ENCODE assay signal across 24 cellular contexts in the genomic region with DNA sequence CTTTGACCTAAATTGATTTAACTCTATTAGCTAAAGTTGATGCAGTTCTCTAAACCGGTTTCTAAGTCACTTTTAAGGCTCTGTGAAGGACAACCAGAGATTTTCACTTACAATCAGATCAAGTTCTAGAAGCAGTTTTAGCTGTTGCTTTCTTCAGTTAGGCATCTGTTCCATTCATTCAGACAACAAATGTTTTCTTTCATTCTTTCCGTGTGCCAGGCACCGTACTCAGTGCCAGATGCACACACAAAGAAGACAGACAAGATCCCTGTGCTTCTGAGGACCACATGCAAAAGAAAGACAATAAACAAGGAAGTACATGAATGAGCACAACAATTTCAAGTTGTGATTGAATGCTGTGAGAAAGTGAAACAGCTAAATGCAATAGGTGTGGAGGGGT.
"Had no signal": no experiment of that assay in that cellular context is flagged by ENCODE, and none has a peak within 500 bp of the region (broad histone marks: within the 10 kb centered on the region; RNA-seq: fewer than 3 reads in every experiment).

No MANE protein-coding gene starts in this region.

- DNase-seq: activated CD4-positive, alpha-beta memory T cell treated with anti-CD3 and anti-CD28 coated beads for 36 hours; activated effector memory CD4-positive, alpha-beta T cell treated with Interleukin-2 at 50 U/mL for 16 hours; activated naive CD4-positive, alpha-beta T cell treated with anti-CD3 and anti-CD28 coated beads for 36 hours; activated naive CD8-positive, alpha-beta T cell treated with anti-CD3 and anti-CD28 coated beads, Interleukin-2, amount 10 ng/mL, durations not matched to agents 7 days and 5 days; activated T-cell treated with anti-CD3 and anti-CD28 coated beads, Interleukin-2, amount 50 U/mL, for 72 hours; amniotic stem cell; dermis blood vessel endothelial cell; effector memory CD4-positive, alpha-beta T cell; left ventricle myocardium superior; mammary epithelial cell; mucosa of descending colon; naive B cell; occipital lobe; posterior cingulate gyrus; sigmoid colon; stimulated activated CD4-positive, alpha-beta T cell treated with anti-CD3 and anti-CD28 coated beads, Interleukin-4, amount 100 ng/mL, for 1 hour; stimulated activated naive CD4-positive, alpha-beta T cell; T-cell; thyroid gland; upper lobe of right lung had no signal

- H3K4me3 Mint-ChIP-seq: activated CD4-positive, alpha-beta memory T cell treated with anti-CD3 and anti-CD28 coated beads for 36 hours; activated naive CD4-positive, alpha-beta T cell treated with anti-CD3 and anti-CD28 coated beads for 36 hours; activated naive CD8-positive, alpha-beta T cell treated with anti-CD3 and anti-CD28 coated beads, Interleukin-2, amount 10 ng/mL, durations not matched to agents 7 days and 5 days; activated T-cell treated with anti-CD3 and anti-CD28 coated beads, Interleukin-2, amount 50 U/mL, for 72 hours; naive B cell; neural crest cell; T-cell; WTC11 had no signal

- H3K36me3 ChIP-seq: cardiac muscle cell, sigmoid colon, thyroid gland, upper lobe of right lung had no signal

- H3K27ac ChIP-seq: cardiac muscle cell, sigmoid colon, thyroid gland, upper lobe of right lung had no signal

- H3K4me3 ChIP-seq: cardiac muscle cell, mucosa of descending colon, sigmoid colon, thyroid gland, upper lobe of right lung had no signal

- H3K27me3 ChIP-seq: cardiac muscle cell, sigmoid colon, thyroid gland, upper lobe of right lung had no signal

- H3K4me1 ChIP-seq: sigmoid colon, thyroid gland, upper lobe of right lung had no signal

- H3K9me3 ChIP-seq: mucosa of descending colon, sigmoid colon, thyroid gland, upper lobe of right lung had no signal

- H3K36me3 Mint-ChIP-seq: activated CD4-positive, alpha-beta memory T cell treated with anti-CD3 and anti-CD28 coated beads for 36 hours had no signal

- ATAC-seq: activated T-cell treated with anti-CD3 and anti-CD28 coated beads, Interleukin-2, amount 50 U/mL, for 72 hours; left ventricle myocardium superior; mucosa of descending colon; T-cell; upper lobe of right lung; WTC11 had no signal

- FAIRE-seq: frontal cortex had no signal

- H3K9me3 Mint-ChIP-seq: activated naive CD4-positive, alpha-beta T cell treated with anti-CD3 and anti-CD28 coated beads for 36 hours had no signal

- H3K27ac Mint-ChIP-seq: activated CD4-positive, alpha-beta memory T cell treated with anti-CD3 and anti-CD28 coated beads for 36 hours; activated naive CD4-positive, alpha-beta T cell treated with anti-CD3 and anti-CD28 coated beads for 36 hours; activated naive CD8-positive, alpha-beta T cell treated with anti-CD3 and anti-CD28 coated beads, Interleukin-2, amount 10 ng/mL, durations not matched to agents 7 days and 5 days; activated T-cell treated with anti-CD3 and anti-CD28 coated beads, Interleukin-2, amount 50 U/mL, for 72 hours; T-cell; WTC11 had no signal
